In genomic region chr4:153418581-153418980, GRCh38 we compare ENCODE assay signal across 18 cellular contexts. TPM values are rescaled to one million over a fixed set of nuclear protein-coding genes. Genes with fewer than 3 reads are reported as not detected.
DNase-seq lines count a peak whose midpoint lies in the region; ATAC-seq and TF ChIP-seq lines count a peak whose summit lies in the region.
"Had no signal": no experiment of that assay in that cellular context is flagged by ENCODE, and none has a peak within 500 bp of the region (broad histone marks: within the 10 kb centered on the region; RNA-seq: fewer than 3 reads in every experiment).

No MANE protein-coding gene starts in this region.

- H3K36me3 ChIP-seq in Loucy (ENCODE audit: insufficient read depth, low read length), result peaks cover 11% of the 10 kb centered on the region; the same call in 1 of the 2 replicates
- H3K36me3 ChIP-seq in mesodermal cell (ENCODE audit: control insufficient read depth, insufficient read depth, low read length), result peaks cover 3% of the 10 kb centered on the region
- no peaks in the 10 kb centered on the region for H3K36me3 ChIP-seq in ovary
- H3K36me3 ChIP-seq: breast epithelium, heart right ventricle, right atrium auricular region, tibial artery had no signal

- H3K27me3 ChIP-seq in Loucy (ENCODE audit: insufficient read depth, low read length, poor library complexity, severe bottlenecking), result no peaks in the 10 kb centered on the region
- no peaks in the 10 kb centered on the region for H3K27me3 ChIP-seq in ovary
- H3K27me3 ChIP-seq: breast epithelium, heart right ventricle, right atrium auricular region, tibial artery had no signal

- peak overlapping the region; percentile 13 for H3K9ac ChIP-seq in Loucy (ENCODE audit: low read depth, low read length, poor library complexity, severe bottlenecking)

- H2AFZ ChIP-seq in Loucy (ENCODE audit: low read length), result no peak overlapping the region

- no peaks in the 10 kb centered on the region for H3K79me2 ChIP-seq in Loucy (ENCODE audit: insufficient read depth, low read length)

- TF ChIP-seq EP300 in ovary (IDR thresholded peaks at IDR 0.05), result no peak

- TF ChIP-seq POLR2A in ovary (IDR thresholded peaks at IDR 0.05) (no peak), erythroblast (IDR thresholded peaks at IDR 0.05; ENCODE audit: low read length) (no peak)

- peak overlapping the region; percentile 87 for H3K27ac ChIP-seq in mesodermal cell (ENCODE audit: low read depth, low read length, severe bottlenecking)
- no peak overlapping the region for H3K27ac ChIP-seq in ovary
- H3K27ac ChIP-seq: breast epithelium, heart right ventricle, right atrium auricular region had no signal

- no peak for ATAC-seq in HG03571 (IDR thresholded peaks at IDR 0.05; ENCODE audit: unreplicated experiment)
- ATAC-seq: heart right ventricle, left lobe of liver, natural killer cell had no signal

- H3K9me2 ChIP-seq in Loucy (replicated peaks; ENCODE audit: low read depth, low read length), result no peaks in the 10 kb centered on the region

- DNase-seq in EL, result peak; percentile 43
- DNase-seq in choroid plexus epithelial cell (ENCODE audit: low read depth), result peak; percentile 36
- no peak for DNase-seq in ovary
- DNase-seq in NCI-H510A treated with DMSO at 0.1 percent for 48 hours (lab: John Stamatoyannopoulos, UW), result no peak
- no peak for DNase-seq in erythroblast (lab: John Stamatoyannopoulos, UW)
- DNase-seq: activated naive CD4-positive, alpha-beta T cell treated with anti-CD3 and anti-CD28 coated beads for 36 hours; C1 segment of cervical spinal cord; DMS79; heart right ventricle; natural killer cell; NCI-H2171 treated with DMSO at 0.1 percent for 48 hours; tibial artery had no signal

- no peak overlapping the region for H3K4me3 ChIP-seq in Loucy (ENCODE audit: low read length, poor library complexity, severe bottlenecking)
- H3K4me3 ChIP-seq in choroid plexus epithelial cell (ENCODE audit: low read depth, low read length), result no peak overlapping the region
- no peak overlapping the region for H3K4me3 ChIP-seq in mesodermal cell (ENCODE audit: extremely low read depth, insufficient read depth, low read length, poor library complexity, severe bottlenecking)
- no peak overlapping the region for H3K4me3 ChIP-seq in ovary
- H3K4me3 ChIP-seq: breast epithelium, heart right ventricle, right atrium auricular region, tibial artery had no signal

- 37% methylated on average over 2 of the region's 3 CpGs; no CpG with 5 or more reads in 1 of the 2 experiments for WGBS in mesodermal cell (ENCODE audit: insufficient coverage in 2 of 2), 2 experiments
- 46 to 55% (median 48%) methylated on average over 3 of the region's 3 CpGs for WGBS in ovary, 3 donors

- intact Hi-C loops in ovary (cut with DNase I), result no loop called here

- no peaks in the 10 kb centered on the region for H4K20me1 ChIP-seq in Loucy (ENCODE audit: insufficient read depth, low read length, poor library complexity, severe bottlenecking)

- no peaks in the 10 kb centered on the region for H3K9me3 ChIP-seq in Loucy (ENCODE audit: insufficient read depth, low read depth, low read length)
- no peaks in the 10 kb centered on the region for H3K9me3 ChIP-seq in mesodermal cell (ENCODE audit: control insufficient read depth, low read length)
- H3K9me3 ChIP-seq in ovary, result no peaks in the 10 kb centered on the region
- H3K9me3 ChIP-seq: breast epithelium, heart right ventricle, right atrium auricular region, tibial artery had no signal

- peaks cover 29% of the 10 kb centered on the region for H3K4me1 ChIP-seq in Loucy (ENCODE audit: insufficient read depth, low read length, poor library complexity, severe bottlenecking)
- H3K4me1 ChIP-seq in mesodermal cell (ENCODE audit: control insufficient read depth, insufficient read depth, low read length, poor library complexity, severe bottlenecking), result peaks cover 17% of the 10 kb centered on the region
- no peaks in the 10 kb centered on the region for H3K4me1 ChIP-seq in ovary (ENCODE audit: insufficient read depth)
- H3K4me1 ChIP-seq: breast epithelium, heart right ventricle, right atrium auricular region had no signal

- TF ChIP-seq CTCF in Loucy (conservative IDR thresholded peaks at IDR 0.05; ENCODE audit: low read length) (no peak), choroid plexus epithelial cell (conservative IDR thresholded peaks at IDR 0.05; ENCODE audit: low read depth, low read length) (no peak), ovary (IDR thresholded peaks at IDR 0.05) (no peak)

- peak overlapping the region; percentile 15 for H3K4me2 ChIP-seq in Loucy (ENCODE audit: low read depth, low read length, poor library complexity, severe bottlenecking)

- no peaks in the 10 kb centered on the region for H3F3A ChIP-seq in Loucy (ENCODE audit: low read depth)

RNA-seq across cellular contexts. Expression of gene TMEM131L, which starts 47.6 kb away (rescaled TPM):
- 10.6 TPM for polyA plus RNA-seq in mesodermal cell (2013, experiment 1 of 2)
- polyA plus RNA-seq in mesodermal cell (2013, experiment 2 of 2), result 12.5 TPM
- 10 to 100 TPM in 5 of 7 donors, 1 to 10 TPM in 2; 7.7 to 13.1 (median 10.7) TPM for total RNA-seq in ovary
- 10 to 100 TPM in 1 of 2 donors, 1 to 10 TPM in 1; 3.6 to 18.4 TPM for polyA plus RNA-seq in ovary

Comparison
In these comparisons a context has a peak if more than half of its experiments do, and no peak if none do; other contexts are left out.
1. DNase-seq: peak in EL (single experiment) and choroid plexus epithelial cell (single experiment); none in ovary (0 of 5), NCI-H510A treated with DMSO at 0.1 percent for 48 hours (single experiment) and erythroblast (0 of 2).